ENCODE assay signal across 1 cellular context in the genomic region with DNA sequence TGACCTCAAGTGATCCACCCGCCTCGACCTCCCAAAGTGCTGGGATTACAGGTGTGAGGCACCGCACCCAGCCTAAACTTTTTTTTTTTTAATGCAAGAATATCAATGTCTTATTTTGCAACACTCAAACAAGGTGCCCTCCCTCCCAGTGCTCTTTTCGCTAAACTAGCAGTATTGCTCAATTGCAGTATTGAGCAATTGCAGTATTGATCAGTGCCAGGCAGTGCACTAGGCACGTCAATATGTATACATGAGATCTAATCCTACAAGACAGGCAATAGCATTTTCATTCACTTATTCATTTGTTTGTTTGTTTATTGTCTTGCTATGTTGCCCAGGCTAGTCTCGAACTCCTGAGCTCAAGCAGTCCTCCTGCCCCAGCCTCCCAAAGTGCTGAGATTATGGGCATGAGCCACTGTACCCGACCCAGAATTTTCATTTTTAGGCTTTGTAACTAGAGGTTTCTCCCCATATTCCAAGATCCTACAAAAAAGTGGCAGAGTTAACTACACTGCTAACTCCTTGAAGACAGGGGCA.
TF ChIP-seq lines count a peak whose summit lies in the region.

No MANE protein-coding gene starts in this region.

TF ChIP-seq in HepG2, 621 proteins besides CTCF, POLR2A, EP300 and RAD21 (continued from another document):
- TF ChIP-seq FOXP4 (CRISPR knock-in tag; IDR thresholded peaks at IDR 0.05) (peak; percentile 82), HNF4A (CRISPR knock-in tag; IDR thresholded peaks at IDR 0.05) (peak; percentile 29; the same call in 1 of the 2 replicates)
TF ChIP-seq in HepG2: peak in this region for 76.
